27 cellular contexts compared by ENCODE assay signal in the genomic region with DNA sequence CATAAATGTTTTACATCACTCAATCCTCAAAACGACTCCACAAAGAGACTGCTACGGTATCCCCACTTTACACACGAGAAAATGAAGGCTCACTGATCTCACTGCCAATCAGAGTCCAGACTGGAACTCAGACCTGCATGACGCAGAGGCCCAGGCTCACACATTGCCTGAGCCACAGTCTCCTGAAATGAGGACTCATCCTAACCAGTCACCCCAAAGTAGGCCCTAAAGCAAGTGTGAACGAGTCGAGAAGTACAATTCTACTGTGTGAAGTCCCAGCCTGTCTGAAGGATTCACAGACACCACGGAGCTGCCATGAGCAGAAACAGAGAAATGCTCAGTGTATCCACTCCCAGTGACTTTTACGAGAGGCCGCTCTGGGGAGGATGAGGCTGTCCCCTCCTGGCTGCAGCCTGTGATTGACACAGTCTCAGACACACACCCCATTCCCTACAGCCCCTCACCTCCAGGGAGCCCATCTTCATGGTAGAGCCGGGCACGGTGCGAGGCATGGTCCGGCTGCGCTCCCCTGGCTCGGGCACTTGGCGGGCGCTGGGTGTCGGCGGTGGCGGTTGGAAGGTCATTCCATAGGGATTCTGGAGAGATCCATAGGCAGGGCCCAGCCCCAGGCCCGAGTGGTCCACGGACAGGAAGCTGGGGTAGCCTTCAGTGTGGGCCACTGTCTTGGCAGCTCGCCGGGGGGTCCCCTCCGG. TPM values are rescaled to one million over a fixed set of nuclear protein-coding genes. Genes with fewer than 3 reads are reported as not detected.
"Had no signal": no experiment of that assay in that cellular context is flagged by ENCODE, and none has a peak within 500 bp of the region (broad histone marks: within the 10 kb centered on the region; RNA-seq: fewer than 3 reads in every experiment).

No MANE protein-coding gene starts in this region.

- H3K36me3 ChIP-seq: Peyer's patch, SJCRH30 had no signal

- DNase-seq: activated CD4-positive, alpha-beta memory T cell treated with anti-CD3 and anti-CD28 coated beads for 36 hours; activated CD4-positive, alpha-beta T cell treated with anti-CD3 and anti-CD28 coated beads, Interleukin-2, amount 10 ng/mL, durations not matched to agents 7 days and 5 days; activated CD4-positive, CD25-positive, alpha-beta regulatory T cell; activated CD8-positive, alpha-beta memory T cell treated with anti-CD3 and anti-CD28 coated beads for 24 hours; activated effector memory CD4-positive, alpha-beta T cell treated with anti-CD3 and anti-CD28 coated beads, Interleukin-2, amount 50 U/mL, for 16 hours; activated naive CD4-positive, alpha-beta T cell treated with Interleukin-2 at 50 U/mL for 16 hours; activated T-cell treated with anti-CD3 and anti-CD28 coated beads, Interleukin-2, amount 50 U/mL, for 4 hours; central memory CD4-positive, alpha-beta T cell; Kasumi-1; KBM-7; NCI-H1105 treated with DMSO at 0.1 percent for 48 hours; NCI-H146; NCI-H187 treated with DMSO at 0.1 percent for 48 hours; NCI-H2107; NCI-H2171 treated with DMSO at 0.1 percent for 48 hours; NCI-H226; NCI-H510A; NCI-H69; Peyer's patch; Right ventricle myocardium superior; SJCRH30; SK-N-SH; T-helper 1 cell had no signal

- H3K4me3 ChIP-seq: Peyer's patch, SJCRH30 had no signal

- H3K36me3 Mint-ChIP-seq: activated CD4-positive, alpha-beta memory T cell treated with anti-CD3 and anti-CD28 coated beads for 36 hours; activated naive CD4-positive, alpha-beta T cell treated with anti-CD3 and anti-CD28 coated beads, Interleukin-2, amount 50 U/mL, for 72 hours had no signal

- H3K27me3 Mint-ChIP-seq: activated CD4-positive, alpha-beta memory T cell treated with anti-CD3 and anti-CD28 coated beads for 36 hours; activated CD4-positive, alpha-beta T cell treated with anti-CD3 and anti-CD28 coated beads, Interleukin-2, amount 10 ng/mL, durations not matched to agents 7 days and 5 days had no signal

- H3K4me3 Mint-ChIP-seq: activated CD4-positive, alpha-beta memory T cell treated with anti-CD3 and anti-CD28 coated beads for 36 hours; activated CD4-positive, alpha-beta T cell treated with anti-CD3 and anti-CD28 coated beads, Interleukin-2, amount 10 ng/mL, durations not matched to agents 7 days and 5 days; activated T-cell treated with anti-CD3 and anti-CD28 coated beads, Interleukin-2, amount 50 U/mL, for 4 hours had no signal

- H3K9ac ChIP-seq: SK-N-SH had no signal

- H3K9me3 ChIP-seq: Peyer's patch, SJCRH30, SK-N-SH had no signal

- H3K4me1 ChIP-seq: Peyer's patch, SJCRH30 had no signal

- H3K9me3 Mint-ChIP-seq: activated CD4-positive, alpha-beta memory T cell treated with anti-CD3 and anti-CD28 coated beads for 36 hours; activated CD4-positive, alpha-beta T cell treated with anti-CD3 and anti-CD28 coated beads, Interleukin-2, amount 10 ng/mL, durations not matched to agents 7 days and 5 days; activated naive CD4-positive, alpha-beta T cell treated with anti-CD3 and anti-CD28 coated beads, Interleukin-2, amount 50 U/mL, for 72 hours; activated T-cell treated with anti-CD3 and anti-CD28 coated beads, Interleukin-2, amount 50 U/mL, for 4 hours had no signal

- H3K4me1 Mint-ChIP-seq: activated CD4-positive, alpha-beta T cell treated with anti-CD3 and anti-CD28 coated beads, Interleukin-2, amount 10 ng/mL, durations not matched to agents 7 days and 5 days had no signal

- ATAC-seq: activated naive CD4-positive, alpha-beta T cell treated with anti-CD3 and anti-CD28 coated beads, Interleukin-2, amount 50 U/mL, for 72 hours; activated T-cell treated with anti-CD3 and anti-CD28 coated beads, Interleukin-2, amount 50 U/mL, for 4 hours had no signal

- H3K4me2 ChIP-seq: SK-N-SH had no signal

- H3K27ac Mint-ChIP-seq: activated CD4-positive, alpha-beta memory T cell treated with anti-CD3 and anti-CD28 coated beads for 36 hours; activated CD4-positive, alpha-beta T cell treated with anti-CD3 and anti-CD28 coated beads, Interleukin-2, amount 10 ng/mL, durations not matched to agents 7 days and 5 days; activated naive CD4-positive, alpha-beta T cell treated with anti-CD3 and anti-CD28 coated beads, Interleukin-2, amount 50 U/mL, for 72 hours had no signal

- H3K27ac ChIP-seq: Peyer's patch, RWPE1, SJCRH30, VCaP had no signal

- H3K27me3 ChIP-seq: Peyer's patch had no signal

RNA-seq across cellular contexts. Expression of a gene that starts 26.7 kb away (rescaled TPM):
- total RNA-seq: activated CD4-positive, alpha-beta T cell treated with anti-CD3 and anti-CD28 coated beads, Interleukin-2, amount 10 ng/mL, durations not matched to agents 7 days and 5 days; T-helper 2 cell treated with Interferon-gamma antibody and Interleukin-4, amounts not matched to agents 100 ng/mL and 5 ng/mL, for 36 hours had no signal
